ENCODE assay signal across 8 cellular contexts in genomic region chr10:129971381-129972144, GRCh38. TPM values are rescaled to one million over a fixed set of nuclear protein-coding genes. Genes with fewer than 3 reads are reported as not detected.
A peak's percentile ranks its signal among the peaks of the same experiment; 100 is the strongest.
DNase-seq lines count a peak whose midpoint lies in the region; ATAC-seq and TF ChIP-seq lines count a peak whose summit lies in the region.

No MANE protein-coding gene starts in this region.

- H3K9me3 ChIP-seq in left ventricle myocardium inferior (replicated peaks) (no peaks in the 10 kb centered on the region), sigmoid colon (no peaks in the 10 kb centered on the region)

- H3K4me1 ChIP-seq in left ventricle myocardium inferior: peaks cover 57% of the 10 kb centered on the region
- peaks cover 0 to 61% (median 58%) of the 10 kb centered on the region in 4 donors for H3K4me1 ChIP-seq in sigmoid colon

- H3K4me3 Mint-ChIP-seq in activated T-cell treated with anti-CD3 and anti-CD28 coated beads, Interleukin-2, amount 50 U/mL, for 72 hours: peak overlapping the region; percentile 62 to 85

- H3K27ac Mint-ChIP-seq in activated T-cell treated with anti-CD3 and anti-CD28 coated beads, Interleukin-2, amount 50 U/mL, for 72 hours: peak overlapping the region; percentile 95

- peaks cover 62% of the 10 kb centered on the region for H3K27me3 Mint-ChIP-seq in activated T-cell treated with anti-CD3 and anti-CD28 coated beads, Interleukin-2, amount 50 U/mL, for 72 hours (ENCODE audit: low read depth)

- H3K36me3 Mint-ChIP-seq in activated T-cell treated with anti-CD3 and anti-CD28 coated beads, Interleukin-2, amount 50 U/mL, for 72 hours (ENCODE audit: insufficient read depth in 2 of 2): peaks cover 2% of the 10 kb centered on the region in 2 donors

- H3K4me1 Mint-ChIP-seq in activated T-cell treated with anti-CD3 and anti-CD28 coated beads, Interleukin-2, amount 50 U/mL, for 72 hours (ENCODE audit: low read depth): peaks cover 13% of the 10 kb centered on the region

- H3K36me3 ChIP-seq in left ventricle myocardium inferior (no peaks in the 10 kb centered on the region), sigmoid colon (no peaks in the 10 kb centered on the region)

- H3K27me3 ChIP-seq in left ventricle myocardium inferior (ENCODE audit: low read depth) (peaks cover 100% of the 10 kb centered on the region), sigmoid colon (peaks cover 73 to 86% (median 74%) of the 10 kb centered on the region in 3 donors)

- no peak for TF ChIP-seq POLR2A in sigmoid colon (IDR thresholded peaks at IDR 0.05)

- no peak for TF ChIP-seq EP300 in sigmoid colon (IDR thresholded peaks at IDR 0.05)

- 1% methylated on average over 84 of the region's 84 CpGs for WGBS in sigmoid colon, 2 donors

- H3K9me3 Mint-ChIP-seq in activated T-cell treated with anti-CD3 and anti-CD28 coated beads, Interleukin-2, amount 50 U/mL, for 72 hours: no peaks in the 10 kb centered on the region

- peak; percentile 71 for DNase-seq in activated CD4-positive, alpha-beta T cell treated with anti-CD3 and anti-CD28 coated beads for 48 hours
- no peak for DNase-seq in activated CD4-positive, alpha-beta T cell treated with anti-CD3 and anti-CD28 coated beads, Interleukin-2, amount 50 U/mL, for 1 hour
- no peak for DNase-seq in LNCaP clone FGC (ENCODE audit: low read depth)
- peak; percentile 68 to 71 for DNase-seq in activated T-cell treated with anti-CD3 and anti-CD28 coated beads, Interleukin-2, amount 50 U/mL, for 72 hours
- DNase-seq in left ventricle myocardium inferior: peak; percentile 60
- DNase-seq in sigmoid colon: peak; percentile 66

- peak; percentile 85 for TF ChIP-seq CTCF in LNCaP clone FGC (IDR thresholded peaks at IDR 0.05; ENCODE audit: control insufficient read depth, extremely low read depth, insufficient read depth)
- TF ChIP-seq CTCF in left ventricle myocardium inferior (IDR thresholded peaks at IDR 0.05; ENCODE audit: borderline replicate concordance): peak; percentile 80
- peak in 1 of 4 experiments; percentile 54 for TF ChIP-seq CTCF in sigmoid colon (IDR thresholded peaks at IDR 0.05)

- H3K4me3 ChIP-seq in LNCaP clone FGC (ENCODE audit: low read depth, low read length): peak overlapping the region; percentile 45
- H3K4me3 ChIP-seq in left ventricle myocardium inferior: peak overlapping the region; percentile 69
- H3K4me3 ChIP-seq in sigmoid colon: peak overlapping the region in 3 of 4 donors; percentile 27 to 45 (median 41)

- H3K27ac ChIP-seq in left ventricle myocardium inferior (replicated peaks): no peak overlapping the region
- no peak overlapping the region for H3K27ac ChIP-seq in sigmoid colon

- intact Hi-C loops in left ventricle myocardium inferior (cut with micrococcal nuclease) (loop anchor here (10.0 kb wide), 1 partner anchor 947 kb away; no protein-coding TSS in a partner anchor), sigmoid colon (cut with DNase I) (loop anchor here (1.0 to 10.0 kb wide), 3 partner anchors 940 to 1759 kb away; no protein-coding TSS in a partner anchor)

- ATAC-seq in activated T-cell treated with anti-CD3 and anti-CD28 coated beads, Interleukin-2, amount 50 U/mL, for 72 hours (replicated peaks in 1 of 2): peak; percentile 88 to 89
- no peak for ATAC-seq in GM19395 (IDR thresholded peaks at IDR 0.05; ENCODE audit: unreplicated experiment)
- ATAC-seq in HG03342 (IDR thresholded peaks at IDR 0.05; ENCODE audit: unreplicated experiment): no peak

RNA-seq across cellular contexts. Expression of gene EBF3, which starts 7.5 kb away (rescaled TPM):
- total RNA-seq in activated T-cell treated with anti-CD3 and anti-CD28 coated beads, Interleukin-2, amount 50 U/mL, for 72 hours: not detected
- 6.2 TPM for total RNA-seq in left ventricle myocardium inferior
- total RNA-seq in sigmoid colon: 1 to 10 TPM; 4.3 to 8.9 (median 5.8) TPM
- polyA plus RNA-seq in sigmoid colon: 1 to 10 TPM in 2 of 3 donors, not detected in 1; 1.2 to 1.3 TPM

Comparison
In these comparisons a context has a peak if more than half of its experiments do, and no peak if none do; other contexts are left out.
1. DNase-seq: peak in activated CD4-positive, alpha-beta T cell treated with anti-CD3 and anti-CD28 coated beads for 48 hours (single experiment), activated T-cell treated with anti-CD3 and anti-CD28 coated beads, Interleukin-2, amount 50 U/mL, for 72 hours (2 of 2), left ventricle myocardium inferior (single experiment) and sigmoid colon (single experiment); none in activated CD4-positive, alpha-beta T cell treated with anti-CD3 and anti-CD28 coated beads, Interleukin-2, amount 50 U/mL, for 1 hour (single experiment) and LNCaP clone FGC (single experiment).
2. ATAC-seq: peak in activated T-cell treated with anti-CD3 and anti-CD28 coated beads, Interleukin-2, amount 50 U/mL, for 72 hours (2 of 2); none in GM19395 (single experiment) and HG03342 (single experiment).
3. Peak in every context shown above with its lines, with median percentiles within 50 percentile points of each other: H3K4me3 ChIP-seq.